In genomic region chr17:44758414-44759095, GRCh38 we compare ENCODE assay signal across 7 cellular contexts. TPM values are rescaled to one million over a fixed set of nuclear protein-coding genes. Genes with fewer than 3 reads are reported as not detected.
DNase-seq lines count a peak whose midpoint lies in the region; ATAC-seq, FAIRE-seq and TF ChIP-seq lines count a peak whose summit lies in the region.

Gene ADAM11 (plus strand): TSS chr17:44758988. CDS start chr17:44759200, 212 bp downstream.

- FAIRE-seq in frontal cortex (lab: Jason Lieb, UNC), result no peak

- H2AFZ ChIP-seq in SU-DHL-6 (ENCODE audit: low read depth, low read length, severe bottlenecking), result no peak within 1 kb of the TSS

- no peaks in the 10 kb centered on the region for H3K27me3 ChIP-seq in SU-DHL-6 (ENCODE audit: low read length)
- peaks cover 14 to 52% (median 34%) of the 10 kb centered on the region in 3 donors for H3K27me3 ChIP-seq in sigmoid colon

- intact Hi-C loops in sigmoid colon (cut with DNase I), result no loop called here

- H3K4me2 ChIP-seq in SU-DHL-6 (ENCODE audit: low read depth, low read length, poor library complexity, severe bottlenecking), result peak within 1 kb of the TSS; percentile 40

- in situ Hi-C loops in GM13977 (cut with MboI; ENCODE audit: low pct_unique_long_range_greater_than_20kb, low sequenced_read_pairs, unreplicated experiment), result no loop called here

- peak; percentile 68 for DNase-seq in GM13977 (ENCODE audit: low spot score)
- DNase-seq in frontal cortex (ENCODE audit: low spot score in 2 of 2), result peak; percentile 75 to 82
- DNase-seq in sigmoid colon, result no peak
- DNase-seq in MV-4-11 (lab: John Stamatoyannopoulos, UW), result no peak
- DNase-seq in omental fat pad (ENCODE audit: low spot score), result no peak

- H3K4me3 ChIP-seq in SU-DHL-6 (ENCODE audit: insufficient read depth, low read length, poor library complexity, severe bottlenecking) (no peak within 1 kb of the TSS), sigmoid colon (peak within 1 kb of the TSS; percentile 26 to 53 (median 44))

- WGBS in sigmoid colon, 2 donors, result 5% methylated on average over 76 of the region's 76 CpGs

- ATAC-seq in HG02678 (IDR thresholded peaks at IDR 0.05; ENCODE audit: unreplicated experiment), result no peak
- no peak for ATAC-seq in omental fat pad (ENCODE audit: low FRiP score)

- no peak for TF ChIP-seq EP300 in sigmoid colon (IDR thresholded peaks at IDR 0.05)

- H3K27ac ChIP-seq in SU-DHL-6 (ENCODE audit: low read depth, low read length) (no peak within 1 kb of the TSS), sigmoid colon (no peak within 1 kb of the TSS)

- H4K20me1 ChIP-seq in SU-DHL-6 (ENCODE audit: low read depth, low read length), result no peaks in the 10 kb centered on the region

- H3K36me3 ChIP-seq in SU-DHL-6 (ENCODE audit: low read length), result no peaks in the 10 kb centered on the region
- H3K36me3 ChIP-seq in sigmoid colon, result no peaks in the 10 kb centered on the region

- no peak for TF ChIP-seq CTCF in GM13977 (IDR thresholded peaks at IDR 0.05; ENCODE audit: extremely low read depth, insufficient read depth, missing control alignments)
- TF ChIP-seq CTCF in SU-DHL-6 (IDR thresholded peaks at IDR 0.05; ENCODE audit: insufficient read depth, low read length, poor library complexity, severe bottlenecking), result no peak
- TF ChIP-seq CTCF in sigmoid colon (IDR thresholded peaks at IDR 0.05), result no peak
- TF ChIP-seq CTCF in omental fat pad (IDR thresholded peaks at IDR 0.05), result no peak

- H3K9ac ChIP-seq in SU-DHL-6 (ENCODE audit: low read length), result peak within 1 kb of the TSS; percentile 20; the same call in 1 of the 2 replicates

- H3K79me2 ChIP-seq in SU-DHL-6 (ENCODE audit: insufficient read depth, low read length), result no peaks in the 10 kb centered on the region

- H3K9me3 ChIP-seq in SU-DHL-6 (ENCODE audit: insufficient read depth, low read length), result no peaks in the 10 kb centered on the region
- H3K9me3 ChIP-seq in sigmoid colon, result no peaks in the 10 kb centered on the region

- no peak for TF ChIP-seq POLR2A in sigmoid colon (IDR thresholded peaks at IDR 0.05)

- peaks cover 0 to 16% (median 14%) of the 10 kb centered on the region in 4 donors for H3K4me1 ChIP-seq in sigmoid colon

- H3K9me2 ChIP-seq in SU-DHL-6 (replicated peaks; ENCODE audit: insufficient read depth, low read length), result no peaks in the 10 kb centered on the region

- H3F3A ChIP-seq in SU-DHL-6 (ENCODE audit: insufficient read depth), result no peaks in the 10 kb centered on the region

RNA-seq across cellular contexts. Expression of gene ADAM11, which starts in this region (rescaled TPM):
- total RNA-seq in frontal cortex, result 14.7 TPM
- total RNA-seq in sigmoid colon, result 1 to 10 TPM; 1.8 to 3.3 (median 3.2) TPM
- under 1 TPM in 2 of 3 donors, not detected in 1; under 0.01 to 0.61 TPM for polyA plus RNA-seq in sigmoid colon
- total RNA-seq in omental fat pad, result under 1 TPM; 0.19 to 0.72 (median 0.50) TPM

Comparison
In these comparisons a context has a peak if more than half of its experiments do, and no peak if none do; other contexts are left out.
1. DNase-seq: peak in GM13977 (single experiment) and frontal cortex (2 of 2); none in sigmoid colon (single experiment), MV-4-11 (single experiment) and omental fat pad (single experiment).